Comparison of ENCODE assay signal across 19 cellular contexts in the genomic region with DNA sequence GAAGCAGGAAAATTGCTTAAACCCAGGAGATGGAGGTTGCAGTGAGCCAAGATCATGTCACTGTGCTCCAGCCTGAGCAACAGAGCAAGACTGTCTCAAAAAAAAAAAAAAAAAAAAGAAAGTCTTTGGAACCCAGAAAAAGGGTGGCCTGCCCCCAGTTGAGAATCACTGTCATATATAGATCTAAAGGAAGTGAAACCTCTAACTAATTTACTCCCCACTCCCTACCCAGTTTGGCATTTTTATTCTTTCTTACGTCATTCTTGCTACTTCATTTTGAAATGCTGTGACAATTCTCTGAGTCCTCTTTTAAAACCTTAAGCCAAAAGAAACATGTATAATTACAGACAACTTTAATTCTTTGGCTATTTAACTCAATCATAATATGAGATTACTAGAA.
A peak's percentile ranks its signal among the peaks of the same experiment; 100 is the strongest.
DNase-seq lines count a peak whose midpoint lies in the region; ATAC-seq lines count a peak whose summit lies in the region.
"Had no signal": no experiment of that assay in that cellular context is flagged by ENCODE, and none has a peak within 500 bp of the region (broad histone marks: within the 10 kb centered on the region; RNA-seq: fewer than 3 reads in every experiment).

No MANE protein-coding gene starts in this region.

- H3K27ac Mint-ChIP-seq in activated CD4-positive, alpha-beta T cell treated with anti-CD3 and anti-CD28 coated beads, Interleukin-2, amount 10 ng/mL, durations not matched to agents 24 days and 14 days, result peak overlapping the region; percentile 84
- H3K27ac Mint-ChIP-seq in T-helper 2 cell treated with Interferon-gamma antibody and Interleukin-4, amounts not matched to agents 5 μg/mL and 100 μg/mL, for 36 hours, result peak overlapping the region; percentile 73
- peak overlapping the region; percentile 4 for H3K27ac Mint-ChIP-seq in dendritic cell treated with granulocyte-macrophage colony-stimulating factor and Interleukin-4, amounts not matched to agents 40 ng/mL and 50 ng/mL, for 4 days
- H3K27ac Mint-ChIP-seq: naive thymus-derived CD8-positive, alpha-beta T cell had no signal

- ATAC-seq in GM18868 (IDR thresholded peaks at IDR 0.05; ENCODE audit: unreplicated experiment) (peak; percentile 62), HG02884 (IDR thresholded peaks at IDR 0.05; ENCODE audit: unreplicated experiment) (no peak)
- ATAC-seq: left colon; naive thymus-derived CD8-positive, alpha-beta T cell had no signal

- peak overlapping the region; percentile 7 for H3K4me3 Mint-ChIP-seq in activated CD4-positive, alpha-beta T cell treated with anti-CD3 and anti-CD28 coated beads, Interleukin-2, amount 10 ng/mL, durations not matched to agents 24 days and 14 days
- no peak overlapping the region for H3K4me3 Mint-ChIP-seq in T-helper 2 cell treated with Interferon-gamma antibody and Interleukin-4, amounts not matched to agents 5 μg/mL and 100 μg/mL, for 36 hours
- no peak overlapping the region for H3K4me3 Mint-ChIP-seq in dendritic cell treated with granulocyte-macrophage colony-stimulating factor and Interleukin-4, amounts not matched to agents 40 ng/mL and 50 ng/mL, for 4 days
- H3K4me3 Mint-ChIP-seq: naive thymus-derived CD8-positive, alpha-beta T cell had no signal

- H3K4me1 Mint-ChIP-seq in activated CD4-positive, alpha-beta T cell treated with anti-CD3 and anti-CD28 coated beads, Interleukin-2, amount 10 ng/mL, durations not matched to agents 24 days and 14 days, result peaks cover 17% of the 10 kb centered on the region
- H3K4me1 Mint-ChIP-seq in T-helper 2 cell treated with Interferon-gamma antibody and Interleukin-4, amounts not matched to agents 5 μg/mL and 100 μg/mL, for 36 hours (ENCODE audit: low read depth), result peaks cover 16% of the 10 kb centered on the region
- H3K4me1 Mint-ChIP-seq in dendritic cell treated with granulocyte-macrophage colony-stimulating factor and Interleukin-4, amounts not matched to agents 40 ng/mL and 50 ng/mL, for 4 days (ENCODE audit: low read depth), result peaks cover 18% of the 10 kb centered on the region
- H3K4me1 Mint-ChIP-seq: naive thymus-derived CD8-positive, alpha-beta T cell had no signal

- H3K27ac ChIP-seq in substantia nigra (ENCODE audit: low read depth, low read length, poor library complexity, severe bottlenecking), result no peak overlapping the region
- H3K27ac ChIP-seq: BLaER1, PC-9 had no signal

- no peaks in the 10 kb centered on the region for H3K27me3 Mint-ChIP-seq in activated CD4-positive, alpha-beta T cell treated with anti-CD3 and anti-CD28 coated beads, Interleukin-2, amount 10 ng/mL, durations not matched to agents 24 days and 14 days
- H3K27me3 Mint-ChIP-seq in T-helper 2 cell treated with Interferon-gamma antibody and Interleukin-4, amounts not matched to agents 5 μg/mL and 100 μg/mL, for 36 hours (ENCODE audit: low read depth), result no peaks in the 10 kb centered on the region
- peaks cover 4% of the 10 kb centered on the region for H3K27me3 Mint-ChIP-seq in dendritic cell treated with granulocyte-macrophage colony-stimulating factor and Interleukin-4, amounts not matched to agents 40 ng/mL and 50 ng/mL, for 4 days

- intact Hi-C loops in activated CD4-positive, alpha-beta T cell treated with anti-CD3 and anti-CD28 coated beads, Interleukin-2, amount 10 ng/mL, durations not matched to agents 24 days and 14 days (cut with micrococcal nuclease), result loop anchor here (5.0 kb wide), 3 partner anchors 290 to 1280 kb away; partner anchors contain the start of gene SUPT3H
- intact Hi-C loops in dendritic cell treated with granulocyte-macrophage colony-stimulating factor and Interleukin-4, amounts not matched to agents 40 ng/mL and 50 ng/mL, for 4 days (cut with micrococcal nuclease), result no loop called here

- no peak for DNase-seq in activated CD4-positive, alpha-beta T cell treated with anti-CD3 and anti-CD28 coated beads, Interleukin-2, amount 10 ng/mL, durations not matched to agents 24 days and 14 days
- no peak for DNase-seq in activated CD4-positive, alpha-beta T cell treated with anti-CD3 and anti-CD28 coated beads for 1 hour
- DNase-seq in T-helper 2 cell treated with Interferon-gamma antibody and Interleukin-4, amounts not matched to agents 5 μg/mL and 100 μg/mL, for 36 hours (ENCODE audit: low spot score), result peak; percentile 13
- no peak for DNase-seq in substantia nigra (lab: John Stamatoyannopoulos, UW)
- DNase-seq in SKM-1 treated with dmso at 0.1 percent for 144 hours (lab: John Stamatoyannopoulos, UW; ENCODE audit: unreplicated experiment), result no peak
- DNase-seq: DMS 273 treated with DMSO at 0.1 percent for 48 hours; effector memory CD4-positive, alpha-beta T cell; H7; left colon; mesendoderm; naive thymus-derived CD8-positive, alpha-beta T cell; NCI-H524 treated with DMSO at 0.1 percent for 48 hours; PC-9; posterior cingulate gyrus; T-helper 9 cell had no signal

- no peaks in the 10 kb centered on the region for H3K9me3 Mint-ChIP-seq in activated CD4-positive, alpha-beta T cell treated with anti-CD3 and anti-CD28 coated beads, Interleukin-2, amount 10 ng/mL, durations not matched to agents 24 days and 14 days
- no peaks in the 10 kb centered on the region for H3K9me3 Mint-ChIP-seq in T-helper 2 cell treated with Interferon-gamma antibody and Interleukin-4, amounts not matched to agents 5 μg/mL and 100 μg/mL, for 36 hours
- H3K9me3 Mint-ChIP-seq in dendritic cell treated with granulocyte-macrophage colony-stimulating factor and Interleukin-4, amounts not matched to agents 40 ng/mL and 50 ng/mL, for 4 days, result no peaks in the 10 kb centered on the region

- H3K36me3 Mint-ChIP-seq in activated CD4-positive, alpha-beta T cell treated with anti-CD3 and anti-CD28 coated beads, Interleukin-2, amount 10 ng/mL, durations not matched to agents 24 days and 14 days (ENCODE audit: low read depth), result no peaks in the 10 kb centered on the region
- H3K36me3 Mint-ChIP-seq in T-helper 2 cell treated with Interferon-gamma antibody and Interleukin-4, amounts not matched to agents 5 μg/mL and 100 μg/mL, for 36 hours (ENCODE audit: low read depth), result no peaks in the 10 kb centered on the region
- H3K36me3 Mint-ChIP-seq in dendritic cell treated with granulocyte-macrophage colony-stimulating factor and Interleukin-4, amounts not matched to agents 40 ng/mL and 50 ng/mL, for 4 days (ENCODE audit: low read depth), result no peaks in the 10 kb centered on the region
- H3K36me3 Mint-ChIP-seq: naive thymus-derived CD8-positive, alpha-beta T cell had no signal

Comparison
In these comparisons a context has a peak if more than half of its experiments do, and no peak if none do; other contexts are left out.
1. H3K27ac Mint-ChIP-seq: peak in every context shown above with its lines; median percentile 84 in activated CD4-positive, alpha-beta T cell treated with anti-CD3 and anti-CD28 coated beads, Interleukin-2, amount 10 ng/mL, durations not matched to agents 24 days and 14 days; 73 in T-helper 2 cell treated with Interferon-gamma antibody and Interleukin-4, amounts not matched to agents 5 μg/mL and 100 μg/mL, for 36 hours; 4 in dendritic cell treated with granulocyte-macrophage colony-stimulating factor and Interleukin-4, amounts not matched to agents 40 ng/mL and 50 ng/mL, for 4 days.